ENCODE assay signal across 8 cellular contexts in the genomic region with DNA sequence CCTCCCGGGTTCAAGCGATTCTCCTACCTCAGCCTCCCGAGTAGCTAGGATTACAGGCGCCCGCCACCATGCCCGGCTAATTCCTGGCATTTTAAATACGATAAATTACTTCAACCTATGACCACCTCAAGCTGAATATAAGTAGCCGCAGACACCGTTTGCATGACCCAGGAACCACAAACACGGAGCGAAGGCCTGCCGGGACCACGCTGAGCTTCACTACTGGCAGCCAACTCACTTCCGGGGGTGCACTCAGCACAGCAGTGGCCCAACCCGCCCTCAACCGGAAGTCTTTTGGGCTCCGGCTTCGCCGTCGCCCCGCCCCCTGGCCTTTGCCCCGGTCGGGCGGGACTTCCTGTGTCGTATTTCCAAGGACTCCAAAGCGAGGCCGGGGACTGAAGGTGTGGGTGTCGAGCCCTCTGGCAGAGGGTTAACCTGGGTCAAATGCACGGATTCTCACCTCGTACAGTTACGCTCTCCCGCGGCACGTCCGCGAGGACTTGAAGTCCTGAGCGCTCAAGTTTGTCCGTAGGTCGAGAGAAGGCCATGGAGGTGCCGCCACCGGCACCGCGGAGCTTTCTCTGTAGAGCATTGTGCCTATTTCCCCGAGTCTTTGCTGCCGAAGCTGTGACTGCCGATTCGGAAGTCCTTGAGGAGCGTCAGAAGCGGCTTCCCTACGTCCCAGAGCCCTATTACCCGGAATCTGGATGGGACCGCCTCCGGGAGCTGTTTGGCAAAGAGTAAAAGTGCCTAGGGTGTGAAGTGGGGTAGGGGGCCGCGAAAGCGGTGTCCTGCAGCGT. TPM values are rescaled to one million over a fixed set of nuclear protein-coding genes. Genes with fewer than 3 reads are reported as not detected.
DNase-seq lines count a peak whose midpoint lies in the region; ATAC-seq and TF ChIP-seq lines count a peak whose summit lies in the region.

Gene TIMMDC1 (plus strand): TSS at position 360 of the 800 bp plus-strand sequence. CDS start 187 bp downstream, at position 547.

- POLR2A ChIA-PET in BJ (lab: Charles Lee) = interaction anchor here (0.6 kb wide), 1 partner anchor 82 kb away, joined by 12 read pairs; no protein-coding TSS in a partner anchor

- DNase-seq in BJ (ENCODE audit: low read depth) (peak; percentile 81), NCI-H526 treated with DMSO at 0.1 percent for 48 hours (lab: John Stamatoyannopoulos, UW) (peak; percentile 80), coronary artery (ENCODE audit: low spot score) (peak; percentile 99)
- DNase-seq in activated CD4-positive, alpha-beta T cell treated with anti-CD3 and anti-CD28 coated beads, Interleukin-2, amount 10 ng/mL, durations not matched to agents 24 days and 14 days = peak; percentile 99
- peak; percentile 95 to 96 for DNase-seq in stimulated activated CD4-positive, alpha-beta T cell treated with anti-CD3 and anti-CD28 coated beads, Interleukin-1b, Interleukin-23, amount 100 ng/mL, for 4 hours (ENCODE audit: low read depth in 2 of 2)

- H3K27ac ChIP-seq in coronary artery = peak within 1 kb of the TSS; percentile 84 to 86
- peak within 1 kb of the TSS; percentile 85 for H3K27ac ChIP-seq in layer of hippocampus (ENCODE audit: low read depth, low read length)

- peak within 1 kb of the TSS; percentile 99 for H3K4me3 Mint-ChIP-seq in activated CD4-positive, alpha-beta T cell treated with anti-CD3 and anti-CD28 coated beads, Interleukin-2, amount 10 ng/mL, durations not matched to agents 24 days and 14 days

- H3K27me3 Mint-ChIP-seq in activated CD4-positive, alpha-beta T cell treated with anti-CD3 and anti-CD28 coated beads, Interleukin-2, amount 10 ng/mL, durations not matched to agents 24 days and 14 days = no peaks in the 10 kb centered on the region

- CTCF ChIA-PET in BJ (lab: Yijun Ruan, JAX) = interaction anchor here (0.6 to 1.1 kb wide), 3 partner anchors 60 to 257 kb away, joined by 3 to 5 read pairs (median 3); partner anchors contain the start of gene B4GALT4

- peak within 1 kb of the TSS; percentile 99 for H3K27ac Mint-ChIP-seq in activated CD4-positive, alpha-beta T cell treated with anti-CD3 and anti-CD28 coated beads, Interleukin-2, amount 10 ng/mL, durations not matched to agents 24 days and 14 days

- no peaks in the 10 kb centered on the region for H3K36me3 ChIP-seq in BJ (ENCODE audit: control insufficient read depth, insufficient read depth, low read length)

- intact Hi-C loops in activated CD4-positive, alpha-beta T cell treated with anti-CD3 and anti-CD28 coated beads, Interleukin-2, amount 10 ng/mL, durations not matched to agents 24 days and 14 days (cut with micrococcal nuclease) = loop anchor here (1.0 to 2.0 kb wide), 10 partner anchors 10 to 597 kb away; partner anchors contain the start of genes ARHGAP31, CD80, CFAP91 and COX17

- ATAC-seq in GM19324 (IDR thresholded peaks at IDR 0.05; ENCODE audit: low FRiP score, unreplicated experiment) (peak; percentile 98), HG03469 (IDR thresholded peaks at IDR 0.05; ENCODE audit: unreplicated experiment) (peak; percentile 91)

- peaks cover 23% of the 10 kb centered on the region for H3K4me1 Mint-ChIP-seq in activated CD4-positive, alpha-beta T cell treated with anti-CD3 and anti-CD28 coated beads, Interleukin-2, amount 10 ng/mL, durations not matched to agents 24 days and 14 days

- no peaks in the 10 kb centered on the region for H3K9me3 Mint-ChIP-seq in activated CD4-positive, alpha-beta T cell treated with anti-CD3 and anti-CD28 coated beads, Interleukin-2, amount 10 ng/mL, durations not matched to agents 24 days and 14 days

- peaks cover 30% of the 10 kb centered on the region for H3K36me3 Mint-ChIP-seq in activated CD4-positive, alpha-beta T cell treated with anti-CD3 and anti-CD28 coated beads, Interleukin-2, amount 10 ng/mL, durations not matched to agents 24 days and 14 days (ENCODE audit: low read depth)

- peak within 1 kb of the TSS; percentile 85 for H3K4me3 ChIP-seq in BJ (ENCODE audit: low read depth, low read length)
- H3K4me3 ChIP-seq in coronary artery = peak within 1 kb of the TSS; percentile 76

- H3K27me3 ChIP-seq in BJ (ENCODE audit: control insufficient read depth, insufficient read depth, low read length) (no peaks in the 10 kb centered on the region), layer of hippocampus (ENCODE audit: control insufficient read depth, insufficient read depth, low read length) (no peaks in the 10 kb centered on the region)

- no peak for TF ChIP-seq CTCF in BJ (IDR thresholded peaks at IDR 0.05; ENCODE audit: insufficient read depth, low read depth, low read length)
- no peak for TF ChIP-seq CTCF in coronary artery (IDR thresholded peaks at IDR 0.05)

RNA-seq across cellular contexts. Expression of gene TIMMDC1, which starts in this region (rescaled TPM):
- polyA plus RNA-seq in BJ (2011; rRNA removed) = 52.0 and 69.9 TPM in 2 replicates
- 27.2 and 36.2 TPM in 2 replicates for polyA minus RNA-seq in BJ (2011; rRNA and poly(A)+ RNA removed)
- total RNA-seq in activated CD4-positive, alpha-beta T cell treated with anti-CD3 and anti-CD28 coated beads, Interleukin-2, amount 10 ng/mL, durations not matched to agents 24 days and 14 days = 113 and 117 TPM in 2 replicates

Comparison
In these comparisons a context has a peak if more than half of its experiments do, and no peak if none do; other contexts are left out.
1. Peak in every context shown above with its lines: DNase-seq, ATAC-seq, H3K4me3 ChIP-seq and H3K27ac ChIP-seq.